ENCODE assay signal across 8 cellular contexts in genomic region chr2:237743561-237744269, GRCh38. TPM values are rescaled to one million over a fixed set of nuclear protein-coding genes. Genes with fewer than 3 reads are reported as not detected.
DNase-seq lines count a peak whose midpoint lies in the region; ATAC-seq, FAIRE-seq and TF ChIP-seq lines count a peak whose summit lies in the region.

No MANE protein-coding gene starts in this region.

- TF ChIP-seq CTCF in ascending aorta (IDR thresholded peaks at IDR 0.05): no peak

- H3K27ac Mint-ChIP-seq in stimulated activated naive CD8-positive, alpha-beta T cell treated with anti-CD3 and anti-CD28 coated beads, Interleukin-15, Interleukin-2, amounts not matched to agents 100 ng/mL and 50 ng/mL, for 24 hours: peak overlapping the region; percentile 73
- H3K27ac Mint-ChIP-seq in stimulated activated naive CD8-positive, alpha-beta T cell treated with anti-CD3 and anti-CD28 coated beads, Interleukin-15, amount 100 ng/mL, for 72 hours: peak overlapping the region in 1 of 2 donors; percentile 69

- H3K4me1 ChIP-seq in ascending aorta: peaks cover 19 to 49% of the 10 kb centered on the region in 2 donors

- no peaks in the 10 kb centered on the region for H3K9me3 Mint-ChIP-seq in stimulated activated naive CD8-positive, alpha-beta T cell treated with anti-CD3 and anti-CD28 coated beads, Interleukin-15, Interleukin-2, amounts not matched to agents 100 ng/mL and 50 ng/mL, for 24 hours
- H3K9me3 Mint-ChIP-seq in stimulated activated naive CD8-positive, alpha-beta T cell treated with anti-CD3 and anti-CD28 coated beads, Interleukin-15, amount 100 ng/mL, for 72 hours: no peaks in the 10 kb centered on the region

- no peaks in the 10 kb centered on the region for H3K9me3 ChIP-seq in ascending aorta

- peak overlapping the region; percentile 42 to 87 for H3K27ac ChIP-seq in ascending aorta

- intact Hi-C loops in ascending aorta (cut with DNase I): loop anchor here (1.0 to 5.0 kb wide), 4 partner anchors 49 to 162 kb away; no protein-coding TSS in a partner anchor

- FAIRE-seq in frontal cortex (lab: Jason Lieb, UNC): no peak

- DNase-seq in stimulated activated naive CD8-positive, alpha-beta T cell treated with anti-CD3 and anti-CD28 coated beads, Interleukin-15, amount 100 ng/mL, for 72 hours: no peak
- DNase-seq in ascending aorta (ENCODE audit: low spot score in 2 of 2) (peak in 1 of 2 donors; percentile 70), lung microvascular endothelial cell (ENCODE audit: low read depth in 2 of 2) (peak; percentile 24 to 61), NCI-H446 treated with DMSO at 0.1 percent for 48 hours (lab: John Stamatoyannopoulos, UW) (no peak), frontal cortex (ENCODE audit: low spot score in 2 of 2) (no peak)

- H3K4me3 Mint-ChIP-seq in stimulated activated naive CD8-positive, alpha-beta T cell treated with anti-CD3 and anti-CD28 coated beads, Interleukin-15, Interleukin-2, amounts not matched to agents 100 ng/mL and 50 ng/mL, for 24 hours: no peak overlapping the region
- H3K4me3 Mint-ChIP-seq in stimulated activated naive CD8-positive, alpha-beta T cell treated with anti-CD3 and anti-CD28 coated beads, Interleukin-15, amount 100 ng/mL, for 72 hours: no peak overlapping the region

- no peaks in the 10 kb centered on the region for H3K27me3 ChIP-seq in ascending aorta

- ATAC-seq in stimulated activated naive CD8-positive, alpha-beta T cell treated with anti-CD3 and anti-CD28 coated beads, Interleukin-15, amount 100 ng/mL, for 72 hours: no peak
- no peak for ATAC-seq in GM18517 (IDR thresholded peaks at IDR 0.05; ENCODE audit: unreplicated experiment)
- no peak for ATAC-seq in GM18858 (IDR thresholded peaks at IDR 0.05; ENCODE audit: unreplicated experiment)

- H3K36me3 Mint-ChIP-seq in stimulated activated naive CD8-positive, alpha-beta T cell treated with anti-CD3 and anti-CD28 coated beads, Interleukin-15, Interleukin-2, amounts not matched to agents 100 ng/mL and 50 ng/mL, for 24 hours (ENCODE audit: low read depth): peaks cover 49% of the 10 kb centered on the region

- peaks cover 4 to 18% of the 10 kb centered on the region in 2 donors for H3K36me3 ChIP-seq in ascending aorta

- H3K4me1 Mint-ChIP-seq in stimulated activated naive CD8-positive, alpha-beta T cell treated with anti-CD3 and anti-CD28 coated beads, Interleukin-15, Interleukin-2, amounts not matched to agents 100 ng/mL and 50 ng/mL, for 24 hours (ENCODE audit: low read depth): peaks cover 44% of the 10 kb centered on the region
- H3K4me1 Mint-ChIP-seq in stimulated activated naive CD8-positive, alpha-beta T cell treated with anti-CD3 and anti-CD28 coated beads, Interleukin-15, amount 100 ng/mL, for 72 hours: peaks cover 54% of the 10 kb centered on the region

- no peak overlapping the region for H3K4me3 ChIP-seq in ascending aorta

- no peaks in the 10 kb centered on the region for H3K27me3 Mint-ChIP-seq in stimulated activated naive CD8-positive, alpha-beta T cell treated with anti-CD3 and anti-CD28 coated beads, Interleukin-15, Interleukin-2, amounts not matched to agents 100 ng/mL and 50 ng/mL, for 24 hours
- no peaks in the 10 kb centered on the region for H3K27me3 Mint-ChIP-seq in stimulated activated naive CD8-positive, alpha-beta T cell treated with anti-CD3 and anti-CD28 coated beads, Interleukin-15, amount 100 ng/mL, for 72 hours

RNA-seq across cellular contexts. Expression of gene RBM44, which starts 54.9 kb away (rescaled TPM):
- 8.5 TPM for total RNA-seq in ascending aorta
- total RNA-seq in lung microvascular endothelial cell: 0.22 and 0.60 TPM in 2 replicates
- total RNA-seq in frontal cortex: 5.3 TPM

Comparison
In these comparisons a context has a peak if more than half of its experiments do, and no peak if none do; other contexts are left out.
1. DNase-seq: peak in lung microvascular endothelial cell (2 of 2); none in stimulated activated naive CD8-positive, alpha-beta T cell treated with anti-CD3 and anti-CD28 coated beads, Interleukin-15, amount 100 ng/mL, for 72 hours (0 of 2), NCI-H446 treated with DMSO at 0.1 percent for 48 hours (single experiment) and frontal cortex (0 of 2).